Comparison of ENCODE assay signal across 17 cellular contexts in the genomic region with DNA sequence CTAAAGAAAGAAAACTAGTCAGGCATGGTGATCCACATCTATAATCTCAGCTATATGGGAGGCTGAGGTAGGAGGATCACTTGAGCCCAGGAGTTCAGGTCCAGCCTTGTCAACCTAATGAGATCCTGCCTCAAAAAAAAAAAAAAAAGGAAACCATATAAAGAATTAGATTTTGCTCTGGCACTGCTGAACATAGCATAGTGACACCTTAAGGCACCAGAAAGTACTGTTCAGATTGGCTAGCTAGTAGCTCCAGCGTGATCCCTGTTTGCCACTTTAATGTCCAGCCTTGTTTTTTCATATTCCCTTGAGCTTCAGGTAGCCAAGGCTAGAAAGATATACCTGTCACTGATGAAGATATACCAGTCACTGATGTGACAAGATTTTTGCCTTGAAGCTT. TPM values are rescaled to one million over a fixed set of nuclear protein-coding genes. Genes with fewer than 3 reads are reported as not detected.
A peak's percentile ranks its signal among the peaks of the same experiment; 100 is the strongest.
DNase-seq lines count a peak whose midpoint lies in the region; ATAC-seq, FAIRE-seq and TF ChIP-seq lines count a peak whose summit lies in the region.
"Had no signal": no experiment of that assay in that cellular context is flagged by ENCODE, and none has a peak within 500 bp of the region (broad histone marks: within the 10 kb centered on the region; RNA-seq: fewer than 3 reads in every experiment).

No MANE protein-coding gene starts in this region.

- H3K4me2 ChIP-seq in GM23248 (ENCODE audit: unreplicated experiment) (no peak overlapping the region), osteoblast (ENCODE audit: insufficient read depth, low read length) (no peak overlapping the region)

- peaks cover 58% of the 10 kb centered on the region for H3K36me3 ChIP-seq in GM23248 (ENCODE audit: low read depth)
- peaks cover 12% of the 10 kb centered on the region for H3K36me3 ChIP-seq in osteoblast (ENCODE audit: insufficient read depth, low read length)

- H3K27ac ChIP-seq in GM23248 (no peak overlapping the region), VCaP (no peak overlapping the region), osteoblast (ENCODE audit: low read depth, low read length) (no peak overlapping the region)
- H3K27ac ChIP-seq: esophagus muscularis mucosa, right atrium auricular region had no signal

- H3K27me3 ChIP-seq in GM23248 (replicated peaks; ENCODE audit: insufficient read depth) (no peaks in the 10 kb centered on the region), osteoblast (ENCODE audit: insufficient read depth, low read length) (no peaks in the 10 kb centered on the region)
- H3K27me3 ChIP-seq: esophagus muscularis mucosa, right atrium auricular region had no signal

- no peak for ATAC-seq in GM21526 (IDR thresholded peaks at IDR 0.05; ENCODE audit: low FRiP score, unreplicated experiment)

- H2AFZ ChIP-seq in GM23248 (no peak overlapping the region), osteoblast (ENCODE audit: low read length) (no peak overlapping the region)

- TF ChIP-seq CTCF in VCaP (conservative IDR thresholded peaks at IDR 0.05) (peak; percentile 27), osteoblast (IDR thresholded peaks at IDR 0.05; ENCODE audit: extremely low read depth, low read depth, low read length) (peak; percentile 12)

- DNase-seq in GM23248 (peak; percentile 13), Kasumi-1 (lab: John Stamatoyannopoulos, UW) (peak; percentile 66 to 71), osteoblast (ENCODE audit: insufficient read length, low spot score, missing footprints) (no peak), cerebellum (ENCODE audit: low spot score) (no peak), GM19239 (ENCODE audit: insufficient read length, low spot score) (no peak)
- DNase-seq: activated effector memory CD4-positive, alpha-beta T cell treated with anti-CD3 and anti-CD28 coated beads, Interleukin-2, amount 50 U/mL, for 16 hours; amygdala; head of caudate nucleus; islet precursor cell; NCI-H1694 had no signal

- H3F3A ChIP-seq in GM23248 (ENCODE audit: insufficient read depth): no peaks in the 10 kb centered on the region

- H3K4me1 ChIP-seq in GM23248 (ENCODE audit: insufficient read depth) (no peaks in the 10 kb centered on the region), osteoblast (ENCODE audit: insufficient read depth, low read length) (no peaks in the 10 kb centered on the region)
- H3K4me1 ChIP-seq: esophagus muscularis mucosa, right atrium auricular region had no signal

- H4K20me1 ChIP-seq in GM23248 (ENCODE audit: insufficient read depth) (no peaks in the 10 kb centered on the region), osteoblast (ENCODE audit: insufficient read depth, low read length) (no peaks in the 10 kb centered on the region)

- no peaks in the 10 kb centered on the region for H3K79me2 ChIP-seq in GM23248 (ENCODE audit: insufficient read depth)
- H3K79me2 ChIP-seq in osteoblast (ENCODE audit: insufficient read depth, low read length): no peaks in the 10 kb centered on the region

- no peaks in the 10 kb centered on the region for H3K9me2 ChIP-seq in GM23248 (ENCODE audit: insufficient read depth)

- H3K9me3 ChIP-seq in GM23248 (ENCODE audit: low read depth) (no peaks in the 10 kb centered on the region), osteoblast (ENCODE audit: low read depth, low read length) (no peaks in the 10 kb centered on the region)
- H3K9me3 ChIP-seq: esophagus muscularis mucosa, right atrium auricular region had no signal

- no peak overlapping the region for H3K4me3 ChIP-seq in GM23248
- H3K4me3 ChIP-seq in osteoblast (ENCODE audit: insufficient read depth, low read length): no peak overlapping the region
- H3K4me3 ChIP-seq: esophagus muscularis mucosa, right atrium auricular region had no signal

- no peak for FAIRE-seq in GM19239 (lab: Jason Lieb, UNC)
- FAIRE-seq: GM12891, H54, RCC 7860 had no signal

- 95 to 100% methylated on average over 1 of the region's 1 CpG for WGBS in GM23248 (ENCODE audit: low coverage in 1 of 2, low lambda C conversion rate in 2 of 2, missing lambda C conversion rate in 2 of 2), 2 experiments

- no peak overlapping the region for H3K9ac ChIP-seq in GM23248

- in situ Hi-C loops in GM23248 (cut with MboI): no loop called here

RNA-seq across cellular contexts. Expression of gene EXOC1, which starts 34.1 kb away (rescaled TPM):
- total RNA-seq in GM23248 (2014; rRNA removed; shearing (Covaris generic)): 44.7 and 46.9 TPM in 2 replicates
- 33.2 and 35.5 TPM in 2 replicates for polyA plus RNA-seq in GM23248 (2016; fragmentation: Nextera tagmentation; extraction: Ambion mirVana)
- 48.9 and 56.0 TPM in 2 replicates for total RNA-seq in osteoblast
- total RNA-seq in cerebellum: 53.9 TPM

Comparison
In these comparisons a context has a peak if more than half of its experiments do, and no peak if none do; other contexts are left out.
1. DNase-seq: peak in GM23248 (single experiment) and Kasumi-1 (2 of 2); none in osteoblast (single experiment), cerebellum (single experiment) and GM19239 (single experiment).